Comparison of ENCODE assay signal across 26 cellular contexts in the genomic region with DNA sequence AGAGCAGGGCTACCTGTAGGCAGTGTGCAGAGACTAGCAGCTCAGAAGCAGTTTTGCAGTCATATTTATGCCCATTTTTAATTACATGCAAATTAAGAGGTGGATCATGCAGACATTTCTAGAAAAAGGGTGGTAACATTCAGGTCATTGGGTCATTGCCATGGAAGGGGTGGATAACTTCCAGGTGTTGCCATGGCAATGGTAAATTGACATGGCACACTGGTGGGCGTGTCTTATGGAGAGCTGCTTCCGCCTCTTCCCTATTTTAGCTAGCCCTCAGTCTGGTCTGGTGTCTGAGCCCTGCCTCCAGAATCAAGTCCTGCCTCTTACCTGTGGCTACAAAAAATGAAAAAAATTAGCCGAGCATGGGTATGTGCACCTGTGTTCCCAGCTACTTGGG. TPM values are rescaled to one million over a fixed set of nuclear protein-coding genes. Genes with fewer than 3 reads are reported as not detected.
A peak's percentile ranks its signal among the peaks of the same experiment; 100 is the strongest.
DNase-seq lines count a peak whose midpoint lies in the region; ATAC-seq, FAIRE-seq and TF ChIP-seq lines count a peak whose summit lies in the region.
"Had no signal": no experiment of that assay in that cellular context is flagged by ENCODE, and none has a peak within 500 bp of the region (broad histone marks: within the 10 kb centered on the region; RNA-seq: fewer than 3 reads in every experiment).

No MANE protein-coding gene starts in this region.

- H3K36me3 ChIP-seq in H1 (ENCODE audit: control insufficient read depth in 2 of 4, insufficient read depth in 4 of 4, low read length in 3 of 4) (no peaks in the 10 kb centered on the region), upper lobe of right lung (no peaks in the 10 kb centered on the region), hepatocyte (replicated peaks; ENCODE audit: insufficient read depth, low read depth) (no peaks in the 10 kb centered on the region)
- H3K36me3 ChIP-seq: BE2C, heart right ventricle, upper lobe of left lung had no signal

- H4K91ac ChIP-seq in H1 (replicated peaks; ENCODE audit: insufficient read length, low read length) = no peak overlapping the region

- no peak overlapping the region for H3K4me3 ChIP-seq in H1 (ENCODE audit: extremely low read depth in 1 of 4, insufficient read depth in 2 of 4, low read depth in 3 of 4, low read length in 4 of 4)
- no peak overlapping the region for H3K4me3 ChIP-seq in upper lobe of right lung
- no peak overlapping the region for H3K4me3 ChIP-seq in hepatocyte
- H3K4me3 ChIP-seq: A549, heart right ventricle, upper lobe of left lung had no signal

- H4K5ac ChIP-seq in H1 (ENCODE audit: insufficient read length, low read depth, low read length) = no peak overlapping the region

- peak; percentile 9 for ATAC-seq in upper lobe of right lung
- no peak for ATAC-seq in activated CD4-positive, CD25-positive, alpha-beta regulatory T cell treated with anti-CD3 and anti-CD28 coated beads, Interleukin-2, amount 50 U/mL, for 24 hours
- ATAC-seq: A549 had no signal

- no peak overlapping the region for H2BK12ac ChIP-seq in H1 (ENCODE audit: low read depth, low read length)

- H4K8ac ChIP-seq in H1 (ENCODE audit: extremely low read depth, insufficient read depth, low read length) = no peak overlapping the region

- POLR2A ChIA-PET in H1 (lab: Charles Lee; ENCODE audit: partially characterized antibody) = interaction anchor here (0.9 to 1.7 kb wide), 3 partner anchors 10 to 60 kb away, joined by 3 to 6 read pairs (median 6); no protein-coding TSS in a partner anchor

- H3K23ac ChIP-seq in H1 (ENCODE audit: insufficient read length) = no peak overlapping the region

- FAIRE-seq in H1 (lab: Jason Lieb, UNC) = peak; percentile 55

- H4K20me1 ChIP-seq in H1 (replicated peaks in 1 of 2; ENCODE audit: control insufficient read depth in 1 of 2, insufficient read depth in 2 of 2, low read length in 2 of 2) = no peaks in the 10 kb centered on the region
- H4K20me1 ChIP-seq in hepatocyte (ENCODE audit: insufficient read depth, poor library complexity, severe bottlenecking) = no peaks in the 10 kb centered on the region

- H3K23me2 ChIP-seq in H1 (ENCODE audit: low read depth, low read length) = peaks cover 3% of the 10 kb centered on the region; the same call in 1 of the 2 replicates

- H3K79me1 ChIP-seq in H1 (ENCODE audit: low read depth, low read length) = no peaks in the 10 kb centered on the region

- H2BK20ac ChIP-seq in H1 (ENCODE audit: low read length) = no peak overlapping the region

- DNase-seq in NCI-H2029 (lab: John Stamatoyannopoulos, UW) (peak; percentile 25), NCI-H2029 treated with DMSO at 0.1 percent for 48 hours (lab: John Stamatoyannopoulos, UW) (no peak), RPMI8226 (peak; percentile 34), H1 (ENCODE audit: low read depth in 1 of 2, low spot score in 2 of 2) (no peak), upper lobe of right lung (no peak), hepatocyte (ENCODE audit: low spot score) (no peak), 8988T (no peak)
- DNase-seq: activated CD4-positive, alpha-beta memory T cell treated with anti-CD3 and anti-CD28 coated beads, Interleukin-2, amount 10 ng/mL, durations not matched to agents 7 days and 5 days; activated naive CD8-positive, alpha-beta T cell treated with anti-CD3 and anti-CD28 coated beads, Interleukin-2, amount 10 ng/mL, durations not matched to agents 7 days and 5 days; BE2C; Caco-2; effector CD4-positive, alpha-beta T cell; foreskin fibroblast; IMR-90; mesenchymal stem cell; stimulated activated CD8-positive, alpha-beta memory T cell treated with anti-CD3 and anti-CD28 coated beads, Interleukin-4, amount 100 ng/mL, for 48 hours; T-helper 9 cell had no signal

- no peak overlapping the region for H3K56ac ChIP-seq in H1 (replicated peaks; ENCODE audit: insufficient read length, low read depth, low read length)

- peaks cover 0 to 5% (median 3%) of the 10 kb centered on the region in 4 experiments; a peak in 6 of 7 replicates for H3K4me1 ChIP-seq in H1 (replicated peaks in 1 of 4; ENCODE audit: control insufficient read depth in 3 of 4, insufficient read depth in 4 of 4, low read length in 3 of 4)
- H3K4me1 ChIP-seq in upper lobe of right lung = peaks cover 10% of the 10 kb centered on the region
- peaks cover 3% of the 10 kb centered on the region for H3K4me1 ChIP-seq in hepatocyte (ENCODE audit: insufficient read depth)
- H3K4me1 ChIP-seq: A549, BE2C, Caco-2 had no signal

- H3K9ac ChIP-seq in H1 (replicated peaks in 1 of 4; ENCODE audit: extremely low read depth in 1 of 4, low read depth in 3 of 4, low read length in 3 of 4) = no peak overlapping the region

- H3K27ac ChIP-seq in H1 (ENCODE audit: low read depth, low read length) (no peak overlapping the region), upper lobe of right lung (no peak overlapping the region), hepatocyte (no peak overlapping the region)
- H3K27ac ChIP-seq: A549, upper lobe of left lung had no signal

- no peak for TF ChIP-seq CTCF in H1 (IDR thresholded peaks at IDR 0.05; ENCODE audit: control extremely low read depth in 1 of 3, insufficient read depth in 1 of 3, low read depth in 1 of 3, low read length in 3 of 3)
- no peak for TF ChIP-seq CTCF in upper lobe of right lung (IDR thresholded peaks at IDR 0.05)
- no peak for TF ChIP-seq CTCF in hepatocyte (IDR thresholded peaks at IDR 0.05; ENCODE audit: poor library complexity)

- H2AFZ ChIP-seq in H1 (ENCODE audit: low read length) (no peak overlapping the region), hepatocyte (no peak overlapping the region)

- no peak overlapping the region for H3K4ac ChIP-seq in H1 (replicated peaks; ENCODE audit: insufficient read length, low read depth, low read length)

- no peak for TF ChIP-seq POLR2A in H1 (IDR thresholded peaks at IDR 0.05; ENCODE audit: control extremely low read depth in 1 of 2, low read depth in 2 of 2, low read length in 2 of 2)

- intact Hi-C loops in upper lobe of right lung (cut with DNase I) = no loop called here

- no peak for TF ChIP-seq RAD21 in H1 (IDR thresholded peaks at IDR 0.05 in 1 of 2, conservative IDR thresholded peaks at IDR 0.05 in 1 of 2; ENCODE audit: low read depth in 2 of 2, low read length in 2 of 2)

- no peak overlapping the region for H2BK15ac ChIP-seq in H1 (ENCODE audit: low read length)

- no peak overlapping the region for H3K18ac ChIP-seq in H1 (ENCODE audit: extremely low read depth, low read length)

- H2AK5ac ChIP-seq in H1 (ENCODE audit: low read depth, low read length) = no peak overlapping the region

- H3K4me2 ChIP-seq in H1 (ENCODE audit: insufficient read depth in 1 of 2, low read depth in 2 of 2, low read length in 2 of 2) = no peak overlapping the region
- H3K4me2 ChIP-seq in hepatocyte = no peak overlapping the region
- H3K4me2 ChIP-seq: A549 had no signal

- H3K79me2 ChIP-seq in H1 (ENCODE audit: control insufficient read depth in 1 of 2, insufficient read depth in 2 of 2, low read length in 2 of 2) = no peaks in the 10 kb centered on the region
- H3K79me2 ChIP-seq in hepatocyte = no peaks in the 10 kb centered on the region

- H3K14ac ChIP-seq in H1 (ENCODE audit: insufficient read length) = no peak overlapping the region

- no peak overlapping the region for H2BK5ac ChIP-seq in H1 (ENCODE audit: low read depth, low read length)

- no peaks in the 10 kb centered on the region for H3K9me3 ChIP-seq in H1 (ENCODE audit: insufficient read depth in 2 of 2, low read depth in 1 of 2, low read length in 1 of 2)
- H3K9me3 ChIP-seq in upper lobe of right lung = no peaks in the 10 kb centered on the region
- H3K9me3 ChIP-seq in hepatocyte (ENCODE audit: low read depth) = no peaks in the 10 kb centered on the region
- H3K9me3 ChIP-seq: A549, BE2C, Caco-2, heart right ventricle, upper lobe of left lung had no signal

- TF ChIP-seq EP300 in H1 (IDR thresholded peaks at IDR 0.05; ENCODE audit: borderline replicate concordance in 1 of 2, low read depth in 2 of 2, low read length in 2 of 2) = no peak

- H3K9me2 ChIP-seq in hepatocyte (replicated peaks; ENCODE audit: insufficient read depth) = no peaks in the 10 kb centered on the region

- CTCF ChIA-PET in H1 (lab: Charles Lee; ENCODE audit: partially characterized antibody) = interaction anchor here (0.6 to 1.6 kb wide), 6 partner anchors 27 to 325 kb away, joined by 3 to 5 read pairs (median 4); no protein-coding TSS in a partner anchor

- WGBS in H1 (ENCODE audit: extremely low coverage in 1 of 2, insufficient coverage in 1 of 2, insufficient read length in 1 of 2, insufficient replicate concordance in 2 of 2, low coverage in 1 of 2, low lambda C conversion rate in 2 of 2, missing lambda C conversion rate in 1 of 2), 2 experiments = 84% methylated on average over 3 of the region's 3 CpGs; no CpG with 5 or more reads in 1 of the 2 experiments
- WGBS in hepatocyte (ENCODE audit: low lambda C conversion rate, missing lambda C conversion rate) = 92% methylated on average over 3 of the region's 3 CpGs

- H3K27me3 ChIP-seq in H1 (replicated peaks in 1 of 4; ENCODE audit: control insufficient read depth in 3 of 4, extremely low read depth in 1 of 4, insufficient read depth in 3 of 4, low read length in 3 of 4) (peaks cover 0 to 17% (median 15%) of the 10 kb centered on the region in 4 experiments; a peak in 6 of 7 replicates), upper lobe of right lung (peaks cover 7% of the 10 kb centered on the region), hepatocyte (peaks cover 23% of the 10 kb centered on the region)
- H3K27me3 ChIP-seq: upper lobe of left lung had no signal

- H2BK120ac ChIP-seq in H1 (replicated peaks; ENCODE audit: low read depth, low read length) = no peak overlapping the region

RNA-seq across cellular contexts. Expression of gene DNAI2, which starts 2.8 kb away (rescaled TPM):
- total RNA-seq in H1 (2021; fragmentation: NEBNext Ultra II Directional; extraction: Animal tissue kit (Norgen Biotek cat#: 25700)) = 0.15 TPM in 1 of 2 replicates, not detected in the other
- polyA plus RNA-seq in H1 (2011; rRNA removed) = 0.08 and 0.24 TPM in 2 replicates
- polyA plus RNA-seq in H1 (2011; cell fraction: cytosol; rRNA removed) = 0.16 TPM
- 0.40 TPM for polyA plus RNA-seq in H1 (2011; cell fraction: nucleus; rRNA removed)
- 0.35 to 0.52 TPM in 2 of 4 replicates, not detected in the others for polyA plus RNA-seq in H1 (2012, experiment 1 of 2)
- not detected for polyA plus RNA-seq in H1 (2012, experiment 2 of 2)
- 0.10 TPM for polyA plus RNA-seq in H1 (2013, experiment 1 of 2)
- 0.06 TPM for polyA plus RNA-seq in H1 (2013, experiment 2 of 2)
- polyA minus RNA-seq in H1 (2011; rRNA and poly(A)+ RNA removed) = 0.22 TPM in 1 of 2 replicates, not detected in the other
- not detected for polyA minus RNA-seq in H1 (2011; cell fraction: cytosol; rRNA and poly(A)+ RNA removed)
- not detected for polyA minus RNA-seq in H1 (2011; cell fraction: nucleus; rRNA and poly(A)+ RNA removed)
- total RNA-seq in upper lobe of right lung = not detected
- total RNA-seq in hepatocyte = not detected in 2 replicates
- not detected in 2 replicates for polyA plus RNA-seq in hepatocyte
- total RNA-seq: Caco-2, chondrocyte, epithelial cell of proximal tubule, IMR-90, MCF 10A, myocyte, occipital lobe had no signal
- polyA plus RNA-seq: A549, heart right ventricle, IMR-90 had no signal

RNA-seq across cellular contexts. Expression of gene KIF19, which starts 54.7 kb away (rescaled TPM):
- total RNA-seq in H1 (2021; fragmentation: NEBNext Ultra II Directional; extraction: Animal tissue kit (Norgen Biotek cat#: 25700)) = 0.36 and 0.52 TPM in 2 replicates
- 0.77 and 1.4 TPM in 2 replicates for polyA plus RNA-seq in H1 (2011; rRNA removed)
- 1.1 TPM for polyA plus RNA-seq in H1 (2011; cell fraction: cytosol; rRNA removed)
- polyA plus RNA-seq in H1 (2011; cell fraction: nucleus; rRNA removed) = 2.4 TPM
- 0.29 to 0.87 TPM (median 0.66 TPM) in 4 replicates for polyA plus RNA-seq in H1 (2012, experiment 1 of 2)
- 0.20 TPM for polyA plus RNA-seq in H1 (2012, experiment 2 of 2)
- polyA plus RNA-seq in H1 (2013, experiment 1 of 2) = 0.18 TPM
- 0.22 TPM for polyA plus RNA-seq in H1 (2013, experiment 2 of 2)
- 0.79 and 1.0 TPM in 2 replicates for polyA minus RNA-seq in H1 (2011; rRNA and poly(A)+ RNA removed)
- polyA minus RNA-seq in H1 (2011; cell fraction: cytosol; rRNA and poly(A)+ RNA removed) = 0.73 TPM
- 1.7 TPM for polyA minus RNA-seq in H1 (2011; cell fraction: nucleus; rRNA and poly(A)+ RNA removed)
- total RNA-seq in upper lobe of right lung = 0.23 TPM
- 0.20 and 0.80 TPM in 2 replicates for total RNA-seq in hepatocyte
- 0.18 and 0.46 TPM in 2 replicates for polyA plus RNA-seq in hepatocyte
- total RNA-seq: Caco-2, chondrocyte, epithelial cell of proximal tubule, IMR-90, MCF 10A, myocyte, occipital lobe had no signal
- polyA plus RNA-seq: A549, IMR-90 had no signal

RNA-seq across cellular contexts. Expression of gene TTYH2, which starts 57.9 kb away (rescaled TPM):
- total RNA-seq in H1 (2021; fragmentation: NEBNext Ultra II Directional; extraction: Animal tissue kit (Norgen Biotek cat#: 25700)) = 3.2 and 3.7 TPM in 2 replicates
- polyA plus RNA-seq in H1 (2011; rRNA removed) (9.2 and 17.3 TPM in 2 replicates), hepatocyte (4.5 and 7.8 TPM in 2 replicates)
- 7.6 TPM for polyA plus RNA-seq in H1 (2011; cell fraction: cytosol; rRNA removed)
- 16.4 TPM for polyA plus RNA-seq in H1 (2011; cell fraction: nucleus; rRNA removed)
- polyA plus RNA-seq in H1 (2012, experiment 1 of 2) = 3.1 to 4.0 TPM (median 3.4 TPM) in 4 replicates
- 3.2 TPM for polyA plus RNA-seq in H1 (2012, experiment 2 of 2)
- polyA plus RNA-seq in H1 (2013, experiment 1 of 2) = 5.3 TPM
- polyA plus RNA-seq in H1 (2013, experiment 2 of 2) = 5.8 TPM
- 7.4 and 9.7 TPM in 2 replicates for polyA minus RNA-seq in H1 (2011; rRNA and poly(A)+ RNA removed)
- 3.1 TPM for polyA minus RNA-seq in H1 (2011; cell fraction: cytosol; rRNA and poly(A)+ RNA removed)
- polyA minus RNA-seq in H1 (2011; cell fraction: nucleus; rRNA and poly(A)+ RNA removed) = 8.3 TPM
- total RNA-seq in upper lobe of right lung (7.4 TPM), hepatocyte (7.1 and 7.4 TPM in 2 replicates)

Comparison
In these comparisons a context has a peak if more than half of its experiments do, and no peak if none do; other contexts are left out.
1. DNase-seq: peak in NCI-H2029 (single experiment) and RPMI8226 (single experiment); none in NCI-H2029 treated with DMSO at 0.1 percent for 48 hours (single experiment), H1 (0 of 2), upper lobe of right lung (single experiment), hepatocyte (single experiment) and 8988T (single experiment).